ENCODE assay signal across 8 cellular contexts in the genomic region with DNA sequence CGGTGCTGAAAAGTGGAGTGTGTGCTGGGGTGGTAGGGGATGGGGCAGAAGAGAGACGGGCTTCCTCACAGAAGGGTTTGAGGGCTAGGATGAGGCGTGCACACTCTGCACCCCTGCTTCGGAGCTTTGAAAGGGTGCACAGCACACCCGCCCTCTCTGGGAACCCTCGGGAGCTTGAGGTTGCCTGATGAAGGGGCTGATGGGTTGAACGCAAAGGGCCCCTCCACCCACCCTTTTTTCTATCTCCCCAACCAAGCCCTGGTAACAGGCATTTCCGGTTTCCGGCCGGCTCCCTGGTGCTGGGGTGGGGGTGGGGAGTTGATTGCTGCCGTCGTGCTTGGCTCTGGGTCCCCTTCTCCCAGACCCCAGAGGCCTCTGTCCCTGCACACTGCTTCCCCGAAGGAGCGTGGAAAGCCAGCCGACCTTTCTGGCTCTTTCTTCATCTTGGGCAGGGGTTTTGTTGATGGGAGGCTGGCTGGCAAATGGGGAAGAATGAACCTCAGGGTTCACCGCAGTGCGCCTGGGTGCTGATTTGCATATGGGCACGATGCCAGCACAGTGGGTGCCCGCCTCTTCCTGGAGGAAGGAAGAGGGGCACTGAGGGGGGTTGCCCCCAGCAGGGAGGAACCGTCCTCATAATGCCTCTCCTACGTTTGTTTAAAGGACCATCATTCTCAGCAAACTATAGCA. TPM values are rescaled to one million over a fixed set of nuclear protein-coding genes. Genes with fewer than 3 reads are reported as not detected.
DNase-seq lines count a peak whose midpoint lies in the region; ATAC-seq and TF ChIP-seq lines count a peak whose summit lies in the region.

No MANE protein-coding gene starts in this region.

- ATAC-seq in GM21717 (IDR thresholded peaks at IDR 0.05; ENCODE audit: unreplicated experiment), result peak; percentile 37

- TF ChIP-seq CTCF in CD14-positive monocyte (IDR thresholded peaks at IDR 0.05), result no peak
- no peak for TF ChIP-seq CTCF in epithelial cell of esophagus (IDR thresholded peaks at IDR 0.05; ENCODE audit: insufficient read depth, low read depth, low read length, missing control alignments)
- no peak for TF ChIP-seq CTCF in neural progenitor cell (IDR thresholded peaks at IDR 0.05)

- H3K27me3 ChIP-seq in neural progenitor cell, result no peaks in the 10 kb centered on the region

- no peaks in the 10 kb centered on the region for H3K36me3 ChIP-seq in neural progenitor cell

- H2AFZ ChIP-seq in neural progenitor cell (replicated peaks), result peak overlapping the region; percentile 77

- H3K9me3 Mint-ChIP-seq in CD14-positive monocyte, result peaks cover 0 to 2% (median 0%) of the 10 kb centered on the region in 7 donors
- no peaks in the 10 kb centered on the region for H3K9me3 Mint-ChIP-seq in neural progenitor cell

- no peak overlapping the region for H3K27ac ChIP-seq in neural progenitor cell
- H3K27ac ChIP-seq in substantia nigra (ENCODE audit: low read depth, low read length, poor library complexity, severe bottlenecking), result no peak overlapping the region

- intact Hi-C loops in CD14-positive monocyte (cut with micrococcal nuclease), result loop anchor here in 1 of 2 donors (2.0 kb wide), 2 partner anchors 29 to 63 kb away; partner anchors contain the start of genes TRIP10 and VAV1

- DNase-seq in CD14-positive monocyte (ENCODE audit: low spot score) (peak; percentile 93), NCI-H2196 (lab: John Stamatoyannopoulos, UW; ENCODE audit: unreplicated experiment) (peak; percentile 70), epithelial cell of esophagus (ENCODE audit: low read depth) (peak; percentile 34), neural progenitor cell (ENCODE audit: low spot score) (no peak), substantia nigra (lab: John Stamatoyannopoulos, UW) (peak in 33 of 49 donors; percentile 1 to 64 (median 27)), cortex of kidney (lab: John Stamatoyannopoulos, UW) (no peak)
- DNase-seq in activated CD8-positive, alpha-beta memory T cell treated with anti-CD3 and anti-CD28 coated beads for 1 hour (ENCODE audit: extremely low read depth in 1 of 2, low read depth in 1 of 2), result peak; percentile 62 to 67

- H3K4me1 ChIP-seq in neural progenitor cell, result no peaks in the 10 kb centered on the region

- H3F3A ChIP-seq in neural progenitor cell (ENCODE audit: low read depth), result no peaks in the 10 kb centered on the region

- no peaks in the 10 kb centered on the region for H3K79me2 ChIP-seq in neural progenitor cell (ENCODE audit: low read depth)

- H3K27ac Mint-ChIP-seq in CD14-positive monocyte, result peak overlapping the region; percentile 98 to 100 (median 99)
- no peak overlapping the region for H3K27ac Mint-ChIP-seq in neural progenitor cell

- H3K4me3 Mint-ChIP-seq in CD14-positive monocyte (peak overlapping the region; percentile 76 to 92), neural progenitor cell (no peak overlapping the region)

- H3K9ac ChIP-seq in neural progenitor cell, result no peak overlapping the region

- no peak overlapping the region for H3K4me2 ChIP-seq in neural progenitor cell

- H3K4me1 Mint-ChIP-seq in CD14-positive monocyte (peaks cover 73% of the 10 kb centered on the region), neural progenitor cell (peaks cover 3% of the 10 kb centered on the region)

- no peaks in the 10 kb centered on the region for H4K20me1 ChIP-seq in neural progenitor cell (ENCODE audit: low read depth)

- no peaks in the 10 kb centered on the region for H3K27me3 Mint-ChIP-seq in CD14-positive monocyte (ENCODE audit: low read depth in 3 of 3)
- peaks cover 3% of the 10 kb centered on the region for H3K27me3 Mint-ChIP-seq in neural progenitor cell (ENCODE audit: insufficient read depth, low read depth)

- H3K36me3 Mint-ChIP-seq in CD14-positive monocyte (peaks cover 18 to 29% of the 10 kb centered on the region in 2 donors), neural progenitor cell (no peaks in the 10 kb centered on the region)

- H3K9me3 ChIP-seq in neural progenitor cell (ENCODE audit: low read depth), result no peaks in the 10 kb centered on the region

- H3K4me3 ChIP-seq in epithelial cell of esophagus (ENCODE audit: low read length), result peak overlapping the region; percentile 1
- no peak overlapping the region for H3K4me3 ChIP-seq in neural progenitor cell

RNA-seq across cellular contexts. Expression of gene VAV1, which starts 29.0 kb away (rescaled TPM):
- 10 to 100 TPM; 21.3 to 30.2 TPM for polyA plus RNA-seq in CD14-positive monocyte
- total RNA-seq in neural progenitor cell (ENCODE audit: low replicate concordance), result 0.15 TPM in 1 of 2 replicates, not detected in the other

RNA-seq across cellular contexts. Expression of gene SH2D3A, which starts 34.3 kb away (rescaled TPM):
- not detected for polyA plus RNA-seq in CD14-positive monocyte
- 0.65 and 1.5 TPM in 2 replicates for total RNA-seq in neural progenitor cell (ENCODE audit: low replicate concordance)

Comparison
In these comparisons a context has a peak if more than half of its experiments do, and no peak if none do; other contexts are left out.
1. DNase-seq: peak in CD14-positive monocyte (single experiment), NCI-H2196 (single experiment), activated CD8-positive, alpha-beta memory T cell treated with anti-CD3 and anti-CD28 coated beads for 1 hour (2 of 2), epithelial cell of esophagus (single experiment) and substantia nigra (33 of 49); none in neural progenitor cell (single experiment) and cortex of kidney (single experiment).